Comparison of ENCODE assay signal across 9 cellular contexts in the genomic region with DNA sequence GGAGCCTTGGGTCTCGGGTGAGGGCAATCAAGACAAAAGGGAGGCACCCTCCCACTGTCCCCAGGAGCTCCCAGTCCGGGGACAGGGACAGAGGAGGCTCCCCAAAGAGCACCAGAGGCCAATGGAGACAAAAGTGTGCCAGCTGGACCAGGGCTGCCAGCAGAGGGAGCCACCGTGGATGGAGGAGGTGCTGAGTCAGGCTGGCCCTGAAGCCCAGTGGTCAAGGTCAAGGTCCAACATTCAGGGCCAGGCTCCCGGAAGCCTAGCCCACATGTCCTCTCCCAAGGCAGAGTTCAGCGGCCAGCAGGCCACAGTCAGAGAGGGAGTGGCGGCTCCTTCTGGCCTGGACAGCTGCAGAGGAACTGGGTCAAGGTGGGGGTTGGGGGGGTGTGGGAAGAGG. TPM values are rescaled to one million over a fixed set of nuclear protein-coding genes. Genes with fewer than 3 reads are reported as not detected.
DNase-seq lines count a peak whose midpoint lies in the region; ATAC-seq and TF ChIP-seq lines count a peak whose summit lies in the region.
"Had no signal": no experiment of that assay in that cellular context is flagged by ENCODE, and none has a peak within 500 bp of the region (broad histone marks: within the 10 kb centered on the region; RNA-seq: fewer than 3 reads in every experiment).

No MANE protein-coding gene starts in this region.

- no peaks in the 10 kb centered on the region for H3K36me3 ChIP-seq in GM23338 (ENCODE audit: insufficient read depth)

- ATAC-seq in GM23338, result peak; percentile 46
- no peak for ATAC-seq in HG02938 (IDR thresholded peaks at IDR 0.05; ENCODE audit: unreplicated experiment)

- H3K27me3 Mint-ChIP-seq in GM23338 (ENCODE audit: insufficient read depth, low read depth, poor library complexity), result peaks cover 13% of the 10 kb centered on the region
- H3K27me3 Mint-ChIP-seq in mesothelial cell of epicardium (ENCODE audit: low read depth), result peaks cover 68% of the 10 kb centered on the region

- H3K4me3 ChIP-seq in AG10803 (ENCODE audit: low read length), result no peak overlapping the region
- H3K4me3 ChIP-seq in GM23338, result no peak overlapping the region
- no peak overlapping the region for H3K4me3 ChIP-seq in astrocyte of the cerebellum (ENCODE audit: low read depth, low read length)

- no peaks in the 10 kb centered on the region for H3F3A ChIP-seq in GM23338 (replicated peaks; ENCODE audit: low read depth)

- in situ Hi-C loops in astrocyte of the cerebellum (cut with HindIII; ENCODE audit: low sequenced_read_pairs), result no loop called here

- no peaks in the 10 kb centered on the region for H3K4me1 ChIP-seq in GM23338 (ENCODE audit: insufficient read depth)

- no peaks in the 10 kb centered on the region for H4K20me1 ChIP-seq in GM23338 (replicated peaks; ENCODE audit: insufficient read depth)

- DNase-seq in AG10803 (ENCODE audit: low read depth) (peak; percentile 18), GM23338 (ENCODE audit: low spot score) (peak; percentile 72), astrocyte of the cerebellum (ENCODE audit: low read depth) (no peak), kidney tubule cell (ENCODE audit: low spot score) (peak; percentile 25), NCI-H82 treated with DMSO at 0.1 percent for 48 hours (lab: John Stamatoyannopoulos, UW; ENCODE audit: unreplicated experiment) (no peak), NCI-H2107 treated with DMSO at 0.1 percent for 48 hours (lab: John Stamatoyannopoulos, UW; ENCODE audit: unreplicated experiment) (no peak), mesothelial cell of epicardium (ENCODE audit: low spot score in 2 of 2, unreplicated experiment in 2 of 2) (no peak)

- H3K9me3 Mint-ChIP-seq in GM23338 (no peaks in the 10 kb centered on the region; the same call in 1 of the 3 replicates), mesothelial cell of epicardium (no peaks in the 10 kb centered on the region)

- no peaks in the 10 kb centered on the region for H3K36me3 Mint-ChIP-seq in GM23338 (ENCODE audit: low read depth)
- no peaks in the 10 kb centered on the region for H3K36me3 Mint-ChIP-seq in mesothelial cell of epicardium
- H3K36me3 Mint-ChIP-seq: brain had no signal

- H3K27me3 ChIP-seq in GM23338 (ENCODE audit: insufficient read depth), result no peaks in the 10 kb centered on the region

- TF ChIP-seq CTCF in AG10803 (conservative IDR thresholded peaks at IDR 0.05; ENCODE audit: low read length) (peak; percentile 50), GM23338 (conservative IDR thresholded peaks at IDR 0.05; ENCODE audit: low read depth in 2 of 2) (peak; percentile 71 to 90), astrocyte of the cerebellum (IDR thresholded peaks at IDR 0.05; ENCODE audit: low read depth, low read length, missing control alignments) (peak; percentile 29), mesothelial cell of epicardium (IDR thresholded peaks at IDR 0.05; ENCODE audit: unreplicated experiment) (no peak)

- H3K4me3 Mint-ChIP-seq in GM23338 (no peak overlapping the region), mesothelial cell of epicardium (no peak overlapping the region)
- H3K4me3 Mint-ChIP-seq: brain had no signal

- peaks cover 5% of the 10 kb centered on the region; the same call in 1 of the 3 replicates for H3K4me1 Mint-ChIP-seq in GM23338
- peaks cover 6% of the 10 kb centered on the region for H3K4me1 Mint-ChIP-seq in mesothelial cell of epicardium

- H3K4me2 ChIP-seq in GM23338, result no peak overlapping the region

- H3K27ac Mint-ChIP-seq in GM23338, result no peak overlapping the region
- no peak overlapping the region for H3K27ac Mint-ChIP-seq in mesothelial cell of epicardium

- H2AFZ ChIP-seq in GM23338, result peak overlapping the region; percentile 74

- no peaks in the 10 kb centered on the region for H3K9me2 ChIP-seq in GM23338 (ENCODE audit: insufficient read depth)

- H3K79me2 ChIP-seq in GM23338 (replicated peaks; ENCODE audit: insufficient read depth), result no peaks in the 10 kb centered on the region

- H3K27ac ChIP-seq in GM23338 (ENCODE audit: low read depth), result no peak overlapping the region

TF ChIP-seq in GM23338, 12 proteins besides CTCF, POLR2A, EP300 and RAD21 (continues in another document):
- TF ChIP-seq, protein P1, sequence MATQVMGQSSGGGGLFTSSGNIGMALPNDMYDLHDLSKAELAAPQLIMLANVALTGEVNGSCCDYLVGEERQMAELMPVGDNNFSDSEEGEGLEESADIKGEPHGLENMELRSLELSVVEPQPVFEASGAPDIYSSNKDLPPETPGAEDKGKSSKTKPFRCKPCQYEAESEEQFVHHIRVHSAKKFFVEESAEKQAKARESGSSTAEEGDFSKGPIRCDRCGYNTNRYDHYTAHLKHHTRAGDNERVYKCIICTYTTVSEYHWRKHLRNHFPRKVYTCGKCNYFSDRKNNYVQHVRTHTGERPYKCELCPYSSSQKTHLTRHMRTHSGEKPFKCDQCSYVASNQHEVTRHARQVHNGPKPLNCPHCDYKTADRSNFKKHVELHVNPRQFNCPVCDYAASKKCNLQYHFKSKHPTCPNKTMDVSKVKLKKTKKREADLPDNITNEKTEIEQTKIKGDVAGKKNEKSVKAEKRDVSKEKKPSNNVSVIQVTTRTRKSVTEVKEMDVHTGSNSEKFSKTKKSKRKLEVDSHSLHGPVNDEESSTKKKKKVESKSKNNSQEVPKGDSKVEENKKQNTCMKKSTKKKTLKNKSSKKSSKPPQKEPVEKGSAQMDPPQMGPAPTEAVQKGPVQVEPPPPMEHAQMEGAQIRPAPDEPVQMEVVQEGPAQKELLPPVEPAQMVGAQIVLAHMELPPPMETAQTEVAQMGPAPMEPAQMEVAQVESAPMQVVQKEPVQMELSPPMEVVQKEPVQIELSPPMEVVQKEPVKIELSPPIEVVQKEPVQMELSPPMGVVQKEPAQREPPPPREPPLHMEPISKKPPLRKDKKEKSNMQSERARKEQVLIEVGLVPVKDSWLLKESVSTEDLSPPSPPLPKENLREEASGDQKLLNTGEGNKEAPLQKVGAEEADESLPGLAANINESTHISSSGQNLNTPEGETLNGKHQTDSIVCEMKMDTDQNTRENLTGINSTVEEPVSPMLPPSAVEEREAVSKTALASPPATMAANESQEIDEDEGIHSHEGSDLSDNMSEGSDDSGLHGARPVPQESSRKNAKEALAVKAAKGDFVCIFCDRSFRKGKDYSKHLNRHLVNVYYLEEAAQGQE (IDR thresholded peaks at IDR 0.05; ENCODE audit: unreplicated experiment), result no peak
- no peak for TF ChIP-seq JUNB (IDR thresholded peaks at IDR 0.05; ENCODE audit: unreplicated experiment)
- TF ChIP-seq POLR2AphosphoS5 (IDR thresholded peaks at IDR 0.05; ENCODE audit: low read depth), result no peak

RNA-seq across cellular contexts. Expression of gene COL5A3, which starts 8.4 kb away (rescaled TPM):
- total RNA-seq in GM23338 (2014; rRNA removed; shearing (Covaris generic)), result 1.0 and 1.3 TPM in 2 replicates
- 0.89 and 1.2 TPM in 2 replicates for polyA plus RNA-seq in GM23338 (2016; fragmentation: Nextera tagmentation; extraction: Ambion mirVana)
- 3.3 to 4.4 TPM (median 4.0 TPM) in 3 replicates for total RNA-seq in mesothelial cell of epicardium

RNA-seq across cellular contexts. Expression of gene RDH8, which starts 11.4 kb away (rescaled TPM):
- total RNA-seq in GM23338 (2014; rRNA removed; shearing (Covaris generic)), result not detected in 2 replicates
- not detected in 2 replicates for polyA plus RNA-seq in GM23338 (2016; fragmentation: Nextera tagmentation; extraction: Ambion mirVana)
- total RNA-seq in mesothelial cell of epicardium, result not detected in 3 replicates

Comparison
In these comparisons a context has a peak if more than half of its experiments do, and no peak if none do; other contexts are left out.
1. DNase-seq: peak in AG10803 (single experiment), GM23338 (single experiment) and kidney tubule cell (single experiment); none in astrocyte of the cerebellum (single experiment), NCI-H82 treated with DMSO at 0.1 percent for 48 hours (single experiment), NCI-H2107 treated with DMSO at 0.1 percent for 48 hours (single experiment) and mesothelial cell of epicardium (0 of 2).